Comparison of ENCODE assay signal across 8 cellular contexts in the genomic region with DNA sequence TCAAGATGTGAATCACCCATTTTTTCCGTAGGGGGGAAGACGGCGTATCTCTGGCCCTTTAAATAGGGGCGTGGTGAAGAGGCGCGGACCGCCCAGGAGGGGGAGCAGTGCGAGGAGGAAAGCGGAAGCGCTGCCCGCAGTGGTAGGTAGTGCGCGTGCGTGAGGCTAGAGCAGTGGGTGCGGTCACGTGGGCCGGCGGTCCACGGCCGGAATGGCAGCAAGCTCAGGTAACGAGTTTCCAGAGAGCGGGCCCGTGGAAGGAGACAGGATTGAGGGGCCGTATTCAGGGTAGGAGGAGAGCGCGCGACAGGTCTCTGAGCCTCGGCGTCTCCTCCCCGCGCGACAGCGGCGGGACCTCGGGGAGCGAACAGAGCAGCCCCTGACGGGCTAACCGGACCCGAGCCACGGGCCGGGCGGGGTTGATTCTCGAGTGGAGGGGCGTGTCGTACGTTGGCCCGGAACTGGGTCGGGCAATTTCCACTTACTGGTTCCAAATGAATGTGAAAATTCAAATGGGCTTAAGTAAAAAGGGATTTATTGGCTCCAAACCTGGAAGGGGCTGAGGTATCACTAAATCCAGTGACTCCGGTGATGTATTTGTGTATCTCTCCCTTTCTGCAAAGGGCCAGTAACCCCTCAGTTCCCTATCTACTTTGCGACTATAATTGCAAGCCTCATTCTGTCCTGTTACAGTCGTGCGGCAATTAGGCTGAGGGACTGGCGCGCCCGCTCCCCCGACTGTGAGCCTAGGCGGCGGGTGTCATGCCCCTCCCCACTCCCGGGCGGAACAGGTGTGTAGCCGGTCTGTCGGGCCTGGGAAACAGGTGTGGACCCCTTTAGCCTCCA. TPM values are rescaled to one million over a fixed set of nuclear protein-coding genes. Genes with fewer than 3 reads are reported as not detected.
DNase-seq lines count a peak whose midpoint lies in the region; ATAC-seq and TF ChIP-seq lines count a peak whose summit lies in the region.

A gene with protein sequence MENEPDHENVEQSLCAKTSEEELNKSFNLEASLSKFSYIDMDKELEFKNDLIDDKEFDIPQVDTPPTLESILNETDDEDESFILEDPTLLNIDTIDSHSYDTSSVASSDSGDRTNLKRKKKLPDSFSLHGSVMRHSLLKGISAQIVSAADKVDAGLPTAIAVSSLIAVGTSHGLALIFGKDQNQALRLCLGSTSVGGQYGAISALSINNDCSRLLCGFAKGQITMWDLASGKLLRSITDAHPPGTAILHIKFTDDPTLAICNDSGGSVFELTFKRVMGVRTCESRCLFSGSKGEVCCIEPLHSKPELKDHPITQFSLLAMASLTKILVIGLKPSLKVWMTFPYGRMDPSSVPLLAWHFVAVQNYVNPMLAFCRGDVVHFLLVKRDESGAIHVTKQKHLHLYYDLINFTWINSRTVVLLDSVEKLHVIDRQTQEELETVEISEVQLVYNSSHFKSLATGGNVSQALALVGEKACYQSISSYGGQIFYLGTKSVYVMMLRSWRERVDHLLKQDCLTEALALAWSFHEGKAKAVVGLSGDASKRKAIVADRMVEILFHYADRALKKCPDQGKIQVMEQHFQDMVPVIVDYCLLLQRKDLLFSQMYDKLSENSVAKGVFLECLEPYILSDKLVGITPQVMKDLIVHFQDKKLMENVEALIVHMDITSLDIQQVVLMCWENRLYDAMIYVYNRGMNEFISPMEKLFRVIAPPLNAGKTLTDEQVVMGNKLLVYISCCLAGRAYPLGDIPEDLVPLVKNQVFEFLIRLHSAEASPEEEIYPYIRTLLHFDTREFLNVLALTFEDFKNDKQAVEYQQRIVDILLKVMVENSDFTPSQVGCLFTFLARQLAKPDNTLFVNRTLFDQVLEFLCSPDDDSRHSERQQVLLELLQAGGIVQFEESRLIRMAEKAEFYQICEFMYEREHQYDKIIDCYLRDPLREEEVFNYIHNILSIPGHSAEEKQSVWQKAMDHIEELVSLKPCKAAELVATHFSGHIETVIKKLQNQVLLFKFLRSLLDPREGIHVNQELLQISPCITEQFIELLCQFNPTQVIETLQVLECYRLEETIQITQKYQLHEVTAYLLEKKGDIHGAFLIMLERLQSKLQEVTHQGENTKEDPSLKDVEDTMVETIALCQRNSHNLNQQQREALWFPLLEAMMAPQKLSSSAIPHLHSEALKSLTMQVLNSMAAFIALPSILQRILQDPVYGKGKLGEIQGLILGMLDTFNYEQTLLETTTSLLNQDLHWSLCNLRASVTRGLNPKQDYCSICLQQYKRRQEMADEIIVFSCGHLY (N-terminal part only) (plus strand): TSS at position 168 of the 846 bp plus-strand sequence. CDS start 12,467 bp downstream, outside the sequence.

- H2AFZ ChIP-seq in IMR-90 (replicated peaks; ENCODE audit: low read length, poor library complexity): peak within 1 kb of the TSS; percentile 99
- H2AFZ ChIP-seq in OCI-LY7 (ENCODE audit: low read length): peak within 1 kb of the TSS; percentile 96

- POLR2A ChIA-PET in IMR-90 (lab: Charles Lee; ENCODE audit: unreplicated experiment) (no interaction called here), OCI-LY7 (lab: Charles Lee) (interaction anchor here (0.5 to 1.7 kb wide), 5 partner anchors 8 to 1513 kb away, joined by 3 to 6 read pairs (median 4); no protein-coding TSS in a partner anchor)

- peak within 1 kb of the TSS; percentile 88 for H3K23ac ChIP-seq in IMR-90 (ENCODE audit: low read depth, low read length)

- peaks cover 15% of the 10 kb centered on the region for H3K9me1 ChIP-seq in IMR-90 (ENCODE audit: insufficient read depth, low read length)

- no peak for TF ChIP-seq RAD21 in IMR-90 (IDR thresholded peaks at IDR 0.05; ENCODE audit: low read length)

- peak within 1 kb of the TSS; percentile 90 for H3K14ac ChIP-seq in IMR-90 (replicated peaks; ENCODE audit: low read depth, low read length)

- H3K27me3 ChIP-seq in IMR-90 (ENCODE audit: control insufficient read depth, insufficient read depth, low read length): no peaks in the 10 kb centered on the region

- H3K56ac ChIP-seq in IMR-90 (ENCODE audit: extremely low read depth, insufficient read depth, low read length): peak within 1 kb of the TSS; percentile 89

- peak within 1 kb of the TSS; percentile 87 for H3K4me3 ChIP-seq in IMR-90 (ENCODE audit: insufficient read depth, low read depth, low read length)
- peak within 1 kb of the TSS; percentile 89 for H3K4me3 ChIP-seq in OCI-LY7 (ENCODE audit: low read depth, low read length, poor library complexity, severe bottlenecking)

- H2BK15ac ChIP-seq in IMR-90 (ENCODE audit: low read depth, low read length): peak within 1 kb of the TSS; percentile 84; the same call in 1 of the 3 replicates

- peak within 1 kb of the TSS; percentile 79 for H2AK9ac ChIP-seq in IMR-90 (replicated peaks; ENCODE audit: low read depth, low read length, poor library complexity)

- H3K27ac ChIP-seq in IMR-90 (ENCODE audit: insufficient read depth, low read length) (peak within 1 kb of the TSS; percentile 74), OCI-LY7 (ENCODE audit: low read depth, low read length, poor library complexity, severe bottlenecking) (peak within 1 kb of the TSS; percentile 23), epithelial cell of prostate (peak within 1 kb of the TSS; percentile 31)

- peaks cover 18 to 40% of the 10 kb centered on the region in 2 experiments for H3K79me1 ChIP-seq in IMR-90 (ENCODE audit: low read depth in 1 of 2, low read length in 2 of 2)

- peaks cover 11% of the 10 kb centered on the region; the same call in 1 of the 2 replicates for H4K20me1 ChIP-seq in IMR-90 (ENCODE audit: insufficient read depth, low read length)
- 0 out of 2 replicates have a peak, but pooled peaks cover 3% of the 10 kb centered on the region for H4K20me1 ChIP-seq in OCI-LY7 (ENCODE audit: insufficient read depth, low read length)

- no peaks in the 10 kb centered on the region for H3K9me2 ChIP-seq in OCI-LY7 (ENCODE audit: insufficient read depth, low read length)

- in situ Hi-C loops in IMR-90 (cut with MboI; ENCODE audit: low sequenced_read_pairs): no loop called here

- peak within 1 kb of the TSS; percentile 84 for H2BK120ac ChIP-seq in IMR-90 (ENCODE audit: low read depth, low read length)

- ATAC-seq in GM21528 (IDR thresholded peaks at IDR 0.05; ENCODE audit: low FRiP score, unreplicated experiment): peak; percentile 93
- ATAC-seq in IMR-90 (ENCODE audit: low read depth): peak; percentile 93

- H4K8ac ChIP-seq in IMR-90 (ENCODE audit: low read depth in 2 of 2, low read length in 2 of 2): peak within 1 kb of the TSS; percentile 72 to 99

- peak within 1 kb of the TSS; percentile 81 for H3K4ac ChIP-seq in IMR-90 (ENCODE audit: low read depth, low read length)

- peak; percentile 90 for DNase-seq in DMS153 (lab: John Stamatoyannopoulos, UW)
- DNase-seq in IMR-90: peak; percentile 93
- peak; percentile 97 for DNase-seq in OCI-LY7 (ENCODE audit: low spot score)
- peak; percentile 97 for DNase-seq in activated T-cell treated with anti-CD3 and anti-CD28 coated beads for 24 hours (ENCODE audit: low read depth)
- DNase-seq in epithelial cell of prostate (ENCODE audit: low read depth, low spot score): peak; percentile 72
- peak; percentile 96 for DNase-seq in mucosa of gallbladder (ENCODE audit: low spot score)
- peak; percentile 92 to 94 for DNase-seq in stimulated activated CD8-positive, alpha-beta memory T cell treated with anti-CD3 and anti-CD28 coated beads, Interleukin-4, amount 100 ng/mL, for 4 hours (ENCODE audit: low read depth in 2 of 2, low spot score in 1 of 2)

- H3K9ac ChIP-seq in IMR-90 (ENCODE audit: low read depth, low read length): peak within 1 kb of the TSS; percentile 71

- intact Hi-C loops in IMR-90 (cut with micrococcal nuclease): no loop called here
- intact Hi-C loops in OCI-LY7 (cut with micrococcal nuclease; ENCODE audit: unreplicated experiment): loop anchor here (5.0 kb wide), 1 partner anchor 1120 kb away; no protein-coding TSS in a partner anchor

- H2BK20ac ChIP-seq in IMR-90 (ENCODE audit: low read depth, low read length): 0 out of 2 replicates have a peak within 1 kb of the TSS, but pooled peaks have one; percentile 41

- H4K91ac ChIP-seq in IMR-90 (ENCODE audit: insufficient read depth, low read depth, low read length): peak within 1 kb of the TSS; percentile 76

- H3K9me3 ChIP-seq in IMR-90 (ENCODE audit: control insufficient read depth, insufficient read depth, low read length): no peaks in the 10 kb centered on the region
- no peaks in the 10 kb centered on the region for H3K9me3 ChIP-seq in OCI-LY7 (ENCODE audit: low read length)

- CTCF ChIA-PET in IMR-90 (lab: Yijun Ruan, JAX) (interaction anchor here (0.7 to 1.5 kb wide), 4 partner anchors 10 to 251 kb away, joined by 3 to 6 read pairs (median 6); a partner anchor contains a TSS), OCI-LY7 (lab: Charles Lee; ENCODE audit: unreplicated experiment) (interaction anchor here (1.0 kb wide), 1 partner anchor 255 kb away, joined by 3 read pairs; no protein-coding TSS in a partner anchor)

- peak within 1 kb of the TSS; percentile 87; the same call in 1 of the 2 replicates for H4K5ac ChIP-seq in IMR-90 (ENCODE audit: low read depth, low read length)

- H3K4me1 ChIP-seq in IMR-90 (ENCODE audit: control insufficient read depth, insufficient read depth, low read length) (peaks cover 8% of the 10 kb centered on the region), OCI-LY7 (ENCODE audit: insufficient read depth, low read length, poor library complexity, severe bottlenecking) (peaks cover 27% of the 10 kb centered on the region)

- H3K79me2 ChIP-seq in OCI-LY7 (ENCODE audit: insufficient read depth, low read depth, low read length): peaks cover 18% of the 10 kb centered on the region; the same call in 1 of the 2 replicates

- peak within 1 kb of the TSS; percentile 75; the same call in 1 of the 2 replicates for H3K18ac ChIP-seq in IMR-90 (ENCODE audit: low read depth, low read length)

- dilution Hi-C loops in IMR-90 (cut with HindIII; ENCODE audit: low sequenced_read_pairs, unreplicated experiment): no loop called here

- H3K36me3 ChIP-seq in IMR-90 (ENCODE audit: control insufficient read depth, insufficient read depth, low read length) (no peaks in the 10 kb centered on the region), OCI-LY7 (ENCODE audit: insufficient read depth, low read length) (0 out of 2 replicates have a peak, but pooled peaks cover 5% of the 10 kb centered on the region)

- peak within 1 kb of the TSS; percentile 79 for H2BK5ac ChIP-seq in IMR-90 (ENCODE audit: low read depth, low read length, poor library complexity, severe bottlenecking)

- BruUV-seq in IMR-90 (replicated peaks; lab: Mats Ljungman, UMichigan): no TSS peak
- BruUV-seq in OCI-LY7 (replicated peaks; lab: Mats Ljungman, UMichigan): no TSS peak

- TF ChIP-seq CTCF in IMR-90 (conservative IDR thresholded peaks at IDR 0.05; ENCODE audit: low read depth, low read length) (peak; percentile 67), OCI-LY7 (conservative IDR thresholded peaks at IDR 0.05; ENCODE audit: low read length) (0 out of 2 replicates have a peak, but pooled peaks have one; percentile 50)

- peak; percentile 72 for TF ChIP-seq POLR2A in IMR-90 (IDR thresholded peaks at IDR 0.05; ENCODE audit: low read depth, low read length)

- H3K4me2 ChIP-seq in IMR-90 (ENCODE audit: low read depth, low read length): peak within 1 kb of the TSS; percentile 97
- H3K4me2 ChIP-seq in OCI-LY7 (ENCODE audit: low read length): peak within 1 kb of the TSS; percentile 95

- 0% methylated on average over 27 of the region's 62 CpGs; no CpG with 5 or more reads in 1 of the 2 experiments for WGBS in IMR-90 (ENCODE audit: extremely low coverage in 2 of 2, insufficient read length in 1 of 2), 2 experiments

- peak within 1 kb of the TSS; percentile 20 for H2AK5ac ChIP-seq in IMR-90 (ENCODE audit: low read depth, low read length)

RNA-seq across cellular contexts. Expression of the gene that starts here (rescaled TPM):
- 52.5 and 56.1 TPM in 2 replicates for total RNA-seq in IMR-90 (2012; rRNA removed)
- polyA plus RNA-seq in IMR-90 (2012; rRNA removed): 13.1 and 14.0 TPM in 2 replicates
- polyA plus RNA-seq in IMR-90 (2012; cell fraction: cytosol; rRNA removed): 1.9 and 3.2 TPM in 2 replicates
- polyA plus RNA-seq in IMR-90 (2012; cell fraction: nucleus; rRNA removed; ENCODE audit: low replicate concordance): 11.9 and 55.8 TPM in 2 replicates
- total RNA-seq in OCI-LY7 (2014; rRNA removed; shearing (Covaris generic)): 33.5 and 38.6 TPM in 2 replicates
- total RNA-seq in OCI-LY7 (2022): 44.9 and 45.9 TPM in 2 replicates
- 48.3 TPM for total RNA-seq in mucosa of gallbladder

Comparison
In these comparisons a context has a peak if more than half of its experiments do, and no peak if none do; other contexts are left out.
1. Peak in every context shown above with its lines: DNase-seq, ATAC-seq, H3K4me3 ChIP-seq and H3K27ac ChIP-seq.
2. H3K27ac ChIP-seq: peak in every context shown above with its lines; median percentile 74 in IMR-90; 31 in epithelial cell of prostate; 23 in OCI-LY7.